Comparison of ENCODE assay signal across 1 cellular context in genomic region chr14:105301103-105301914, GRCh38.
A peak's percentile ranks its signal among the peaks of the same experiment; 100 is the strongest.
TF ChIP-seq lines count a peak whose summit lies in the region.

No MANE protein-coding gene starts in this region.

TF ChIP-seq in HepG2, 621 proteins besides CTCF, POLR2A, EP300 and RAD21 (continued from another document and continues in another):
- TF ChIP-seq LBX2 (CRISPR knock-in tag; IDR thresholded peaks at IDR 0.05; ENCODE audit: borderline replicate concordance) (no peak), ZNF414 (CRISPR knock-in tag; IDR thresholded peaks at IDR 0.05) (no peak), ARID5B (CRISPR knock-in tag; IDR thresholded peaks at IDR 0.05) (no peak; the same call in 1 of the 2 replicates), ZBTB4 (CRISPR knock-in tag; IDR thresholded peaks at IDR 0.05; ENCODE audit: borderline replicate concordance) (no peak), PHB2 (IDR thresholded peaks at IDR 0.05; ENCODE audit: partially characterized antibody) (no peak), TMF1 (CRISPR knock-in tag; IDR thresholded peaks at IDR 0.05; ENCODE audit: low read depth) (no peak), ZBTB25 (CRISPR knock-in tag; IDR thresholded peaks at IDR 0.05) (no peak), NR2F2 (IDR thresholded peaks at IDR 0.05; ENCODE audit: borderline replicate concordance, low read depth) (no peak), ZNF740 (CRISPR knock-in tag; IDR thresholded peaks at IDR 0.05) (no peak), SKIL (CRISPR knock-in tag; IDR thresholded peaks at IDR 0.05; ENCODE audit: borderline replicate concordance) (no peak), ZFYVE20 (CRISPR knock-in tag; IDR thresholded peaks at IDR 0.05; ENCODE audit: borderline replicate concordance, low read depth) (no peak), CCAR2 (optimal IDR thresholded peaks at IDR 0.05; ENCODE audit: low read depth, low read length) (no peak), IKZF4 (CRISPR knock-in tag; IDR thresholded peaks at IDR 0.05; ENCODE audit: borderline replicate concordance, low read depth, not compliant biosample characterization) (no peak), ZBTB39 (CRISPR knock-in tag; IDR thresholded peaks at IDR 0.05) (no peak), EHMT2 (IDR thresholded peaks at IDR 0.05; ENCODE audit: borderline replicate concordance, low read depth, low read length) (no peak), ZNF644 (CRISPR knock-in tag; IDR thresholded peaks at IDR 0.05; ENCODE audit: low read depth) (no peak), SRSF1 (optimal IDR thresholded peaks at IDR 0.05; ENCODE audit: low read depth, low read length) (peak; percentile 15), KAT8 (CRISPR knock-in tag; IDR thresholded peaks at IDR 0.05) (0 out of 2 replicates have a peak, but pooled peaks have one; percentile 27), MEF2D (CRISPR knock-in tag; IDR thresholded peaks at IDR 0.05) (peak; percentile 67; the same call in 1 of the 2 replicates), MLLT10 (CRISPR knock-in tag; IDR thresholded peaks at IDR 0.05) (no peak), CHD4 (IDR thresholded peaks at IDR 0.05; ENCODE audit: borderline replicate concordance, low read length) (no peak), NCOA2 (CRISPR knock-in tag; IDR thresholded peaks at IDR 0.05) (no peak), ZNF720 (CRISPR knock-in tag; IDR thresholded peaks at IDR 0.05) (no peak), FOXA3 (CRISPR knock-in tag; IDR thresholded peaks at IDR 0.05) (no peak), ZNF780A (CRISPR knock-in tag; IDR thresholded peaks at IDR 0.05) (no peak), HMG20B (CRISPR knock-in tag; conservative IDR thresholded peaks at IDR 0.05) (no peak), ZFP62 (CRISPR knock-in tag; IDR thresholded peaks at IDR 0.05) (no peak), CSRNP2 (CRISPR knock-in tag; conservative IDR thresholded peaks at IDR 0.05; ENCODE audit: low read depth) (no peak), TBX3 (IDR thresholded peaks at IDR 0.05; ENCODE audit: borderline replicate concordance) (no peak), ZBTB14 (CRISPR knock-in tag; IDR thresholded peaks at IDR 0.05) (no peak), ZNF256 (CRISPR knock-in tag; conservative IDR thresholded peaks at IDR 0.05) (no peak), RELA (CRISPR knock-in tag; IDR thresholded peaks at IDR 0.05) (no peak), PHF20 (CRISPR knock-in tag; IDR thresholded peaks at IDR 0.05) (peak; percentile 67), FOXK1 (CRISPR knock-in tag; IDR thresholded peaks at IDR 0.05; ENCODE audit: borderline replicate concordance, low read depth) (peak; percentile 24; the same call in 1 of the 2 replicates), ZSCAN29 (CRISPR knock-in tag; conservative IDR thresholded peaks at IDR 0.05) (no peak), CBFB (CRISPR knock-in tag; IDR thresholded peaks at IDR 0.05) (no peak), TRAFD1 (CRISPR knock-in tag; IDR thresholded peaks at IDR 0.05; ENCODE audit: borderline replicate concordance) (no peak; the same call in 1 of the 2 replicates), ELK4 (CRISPR knock-in tag; IDR thresholded peaks at IDR 0.05; ENCODE audit: borderline replicate concordance) (no peak), KDM6A (CRISPR knock-in tag; IDR thresholded peaks at IDR 0.05; ENCODE audit: low read depth) (no peak), ZNF569 (CRISPR knock-in tag; IDR thresholded peaks at IDR 0.05; ENCODE audit: borderline replicate concordance) (no peak), ATF7 (IDR thresholded peaks at IDR 0.05) (no peak), ATF7 (CRISPR knock-in tag; IDR thresholded peaks at IDR 0.05) (no peak), ZNF788 (CRISPR knock-in tag; IDR thresholded peaks at IDR 0.05; ENCODE audit: borderline replicate concordance) (peak; percentile 64; the same call in 1 of the 2 replicates)
